ENCODE assay signal across 8 cellular contexts in genomic region chr5:140557965-140558364, GRCh38. TPM values are rescaled to one million over a fixed set of nuclear protein-coding genes. Genes with fewer than 3 reads are reported as not detected.
DNase-seq lines count a peak whose midpoint lies in the region; ATAC-seq and TF ChIP-seq lines count a peak whose summit lies in the region.

No MANE protein-coding gene starts in this region.

- H3K4me3 ChIP-seq in GM06990 (replicated peaks; ENCODE audit: low read depth, low read length): peak overlapping the region; percentile 90
- H3K4me3 ChIP-seq in RWPE2 (ENCODE audit: severe bottlenecking): no peak overlapping the region
- H3K4me3 ChIP-seq in esophagus muscularis mucosa: peak overlapping the region in 1 of 4 donors; percentile 71
- H3K4me3 ChIP-seq in sigmoid colon: no peak overlapping the region

- H3K27ac ChIP-seq in RWPE2 (ENCODE audit: poor library complexity, severe bottlenecking) (peak overlapping the region; percentile 47), esophagus muscularis mucosa (replicated peaks in 1 of 4) (peak overlapping the region; percentile 86 to 90 (median 88)), sigmoid colon (peak overlapping the region; percentile 82 to 98 (median 92))

- TF ChIP-seq CTCF in GM06990 (IDR thresholded peaks at IDR 0.05; ENCODE audit: insufficient read depth, low read length, poor library complexity, severe bottlenecking) (no peak), RWPE2 (IDR thresholded peaks at IDR 0.05; ENCODE audit: poor library complexity, severe bottlenecking) (no peak), esophagus muscularis mucosa (IDR thresholded peaks at IDR 0.05) (no peak), sigmoid colon (IDR thresholded peaks at IDR 0.05) (no peak)

- no peak for ATAC-seq in RWPE2 (ENCODE audit: low read depth)
- ATAC-seq in HG03460 (IDR thresholded peaks at IDR 0.05; ENCODE audit: unreplicated experiment): no peak
- no peak for ATAC-seq in GM18909 (IDR thresholded peaks at IDR 0.05; ENCODE audit: poor library complexity, unreplicated experiment)
- no peak for ATAC-seq in activated CD4-positive, CD25-positive, alpha-beta regulatory T cell treated with anti-CD3 and anti-CD28 coated beads, Interleukin-2, amount 50 U/mL, for 24 hours

- TF ChIP-seq EP300 in esophagus muscularis mucosa (IDR thresholded peaks at IDR 0.05) (no peak), sigmoid colon (IDR thresholded peaks at IDR 0.05) (no peak)

- TF ChIP-seq POLR2A in esophagus muscularis mucosa (IDR thresholded peaks at IDR 0.05; ENCODE audit: low read depth): no peak
- no peak for TF ChIP-seq POLR2A in sigmoid colon (IDR thresholded peaks at IDR 0.05)

- H3K36me3 ChIP-seq in GM06990 (ENCODE audit: control insufficient read depth, insufficient read depth, low read length) (peaks cover 9% of the 10 kb centered on the region), RWPE2 (ENCODE audit: low read depth) (peaks cover 30% of the 10 kb centered on the region), esophagus muscularis mucosa (peaks cover 0 to 39% (median 16%) of the 10 kb centered on the region in 4 donors), sigmoid colon (peaks cover 0 to 34% (median 0%) of the 10 kb centered on the region in 4 donors)

- H3K9me3 ChIP-seq in RWPE2 (ENCODE audit: severe bottlenecking) (no peaks in the 10 kb centered on the region), esophagus muscularis mucosa (no peaks in the 10 kb centered on the region), sigmoid colon (no peaks in the 10 kb centered on the region)

- H3K4me1 ChIP-seq in RWPE2 (ENCODE audit: insufficient read depth, poor library complexity, severe bottlenecking): peaks cover 6% of the 10 kb centered on the region
- H3K4me1 ChIP-seq in esophagus muscularis mucosa: peaks cover 37 to 60% (median 54%) of the 10 kb centered on the region in 4 donors
- peaks cover 0 to 49% (median 40%) of the 10 kb centered on the region in 4 donors for H3K4me1 ChIP-seq in sigmoid colon

- DNase-seq in GM06990 (ENCODE audit: extremely low read depth, insufficient read length) (no peak), RWPE2 (ENCODE audit: low spot score) (no peak), esophagus muscularis mucosa (ENCODE audit: extremely low spot score) (no peak), sigmoid colon (peak; percentile 26), NCI-H2081 (lab: John Stamatoyannopoulos, UW) (no peak)

- no peaks in the 10 kb centered on the region for H3K27me3 ChIP-seq in GM06990 (replicated peaks; ENCODE audit: control insufficient read depth, insufficient read depth, low read length)
- H3K27me3 ChIP-seq in RWPE2 (ENCODE audit: insufficient read depth, poor library complexity, severe bottlenecking): no peaks in the 10 kb centered on the region
- no peaks in the 10 kb centered on the region for H3K27me3 ChIP-seq in esophagus muscularis mucosa
- no peaks in the 10 kb centered on the region for H3K27me3 ChIP-seq in sigmoid colon

- intact Hi-C loops in esophagus muscularis mucosa (cut with DNase I) (no loop called here), sigmoid colon (cut with DNase I) (loop anchor here (10.0 kb wide), 1 partner anchor 313 kb away; no protein-coding TSS in a partner anchor)

- WGBS in esophagus muscularis mucosa: 86% methylated on average over 3 of the region's 3 CpGs
- 82 to 86% methylated on average over 3 of the region's 3 CpGs for WGBS in sigmoid colon, 2 donors

RNA-seq across cellular contexts. Expression of gene SRA1, which starts 0.7 kb away (rescaled TPM):
- total RNA-seq in esophagus muscularis mucosa (10 to 100 TPM; 17.4 to 29.2 (median 24.7) TPM), sigmoid colon (10 to 100 TPM; 17.8 to 30.5 (median 21.1) TPM)
- 10 to 100 TPM; 32.7 to 48.3 (median 35.4) TPM for polyA plus RNA-seq in sigmoid colon

RNA-seq across cellular contexts. Expression of gene APBB3, which starts 6.4 kb away (rescaled TPM):
- 10 to 100 TPM in 3 of 4 donors, 1 to 10 TPM in 1; 6.8 to 12.5 (median 11.8) TPM for total RNA-seq in esophagus muscularis mucosa
- 10 to 100 TPM; 13.5 to 25.9 (median 19.3) TPM for total RNA-seq in sigmoid colon
- polyA plus RNA-seq in sigmoid colon: 10 to 100 TPM in 1 of 3 donors, 1 to 10 TPM in 2; 4.2 to 27.9 (median 4.4) TPM

RNA-seq across cellular contexts. Expression of gene SLC35A4, which starts 6.7 kb away (rescaled TPM):
- total RNA-seq in esophagus muscularis mucosa (10 to 100 TPM; 27.8 to 45.1 (median 36.6) TPM), sigmoid colon (10 to 100 TPM; 14.2 to 19.7 (median 17.9) TPM)
- 100 to 1,000 TPM in 1 of 3 donors, 10 to 100 TPM in 2; 60.1 to 101 (median 65.9) TPM for polyA plus RNA-seq in sigmoid colon

RNA-seq across cellular contexts. Expression of gene EIF4EBP3, which starts 10.5 kb away (rescaled TPM):
- total RNA-seq in esophagus muscularis mucosa (10 to 100 TPM in 1 of 4 donors, 1 to 10 TPM in 3; 7.8 to 25.3 (median 9.2) TPM), sigmoid colon (10 to 100 TPM in 2 of 4 donors, 1 to 10 TPM in 2; 6.5 to 21.0 (median 12.1) TPM)
- polyA plus RNA-seq in sigmoid colon: 10 to 100 TPM; 37.2 to 60.7 (median 53.9) TPM
